ENCODE assay signal across 10 cellular contexts in genomic region chr19:43511324-43511723, GRCh38. TPM values are rescaled to one million over a fixed set of nuclear protein-coding genes. Genes with fewer than 3 reads are reported as not detected.
"Had no signal": no experiment of that assay in that cellular context is flagged by ENCODE, and none has a peak within 500 bp of the region (broad histone marks: within the 10 kb centered on the region; RNA-seq: fewer than 3 reads in every experiment).

No MANE protein-coding gene starts in this region.

- H3K4me1 ChIP-seq: HAP-1 had no signal

- H3K9me3 ChIP-seq: HAP-1 had no signal

- ATAC-seq: HCT116, K562 had no signal

- H3K4me3 ChIP-seq: GM23248, HAP-1, K562 had no signal

- DNase-seq: GM23248, GOT3, H7, HFFc6, IMR-90, KG1 had no signal

RNA-seq across cellular contexts. Expression of gene ZNF575, which starts 21.7 kb away (rescaled TPM):
- total RNA-seq: H4, H7, IMR-90 had no signal

RNA-seq across cellular contexts. Expression of gene LYPD3, which starts 45.9 kb away (rescaled TPM):
- total RNA-seq: GM23248, H7 had no signal
